34 cellular contexts compared by ENCODE assay signal in genomic region chr13:22253107-22253506, GRCh38.
"Had no signal": no experiment of that assay in that cellular context is flagged by ENCODE, and none has a peak within 500 bp of the region (broad histone marks: within the 10 kb centered on the region; RNA-seq: fewer than 3 reads in every experiment).

No MANE protein-coding gene starts in this region.

- H3K9me3 ChIP-seq: adrenal gland, body of pancreas, breast epithelium had no signal

- H3K4me1 ChIP-seq: adrenal gland, body of pancreas, breast epithelium had no signal

- H3K27ac ChIP-seq: adrenal gland, body of pancreas, brain microvascular endothelial cell, breast epithelium, VCaP had no signal

- ATAC-seq: activated CD8-positive, alpha-beta T cell treated with anti-CD3 and anti-CD28 coated beads for 36 hours; activated naive CD4-positive, alpha-beta T cell treated with anti-CD3 and anti-CD28 coated beads, Interleukin-2, amount 50 U/mL, for 72 hours; activated T-cell treated with anti-CD3 and anti-CD28 coated beads, Interleukin-2, amount 50 U/mL, for 4 hours; activated T-cell treated with anti-CD3 and anti-CD28 coated beads, Interleukin-2, amount 50 U/mL, for 72 hours; activated T-helper 17 cell treated with anti-CD3 and anti-CD28 coated beads, Interleukin-2, amount 50 U/mL, for 72 hours; body of pancreas had no signal

- FAIRE-seq: astrocyte, TTC549 had no signal

- H3K36me3 ChIP-seq: adrenal gland, brain microvascular endothelial cell, breast epithelium had no signal

- DNase-seq: activated B cell treated with CpG ODN at 0.5 μM for 24 hours; activated CD4-positive, alpha-beta memory T cell treated with anti-CD3 and anti-CD28 coated beads for 36 hours; activated CD4-positive, alpha-beta T cell treated with anti-CD3 and anti-CD28 coated beads for 4 hours; activated CD4-positive, alpha-beta T cell treated with anti-CD3 and anti-CD28 coated beads, Interleukin-2, amount 10 ng/mL, durations not matched to agents 24 days and 14 days; activated CD4-positive, alpha-beta T cell treated with anti-CD3 and anti-CD28 coated beads, Interleukin-2, amount 50 U/mL, for 1 hour; activated CD4-positive, alpha-beta T cell treated with anti-CD3 and anti-CD28 coated beads, Interleukin-2, amount 50 U/mL, for 4 hours; activated CD4-positive, CD25-positive, alpha-beta regulatory T cell treated with anti-CD3 and anti-CD28 coated beads, Interleukin-2, amount 50 U/mL, for 72 hours; activated CD8-positive, alpha-beta memory T cell treated with anti-CD3 and anti-CD28 coated beads, Interleukin-2, amount 50 U/mL, for 4 hours; activated CD8-positive, alpha-beta T cell treated with anti-CD3 and anti-CD28 coated beads for 36 hours; activated effector memory CD4-positive, alpha-beta T cell treated with anti-CD3 and anti-CD28 coated beads, Interleukin-2, amount 50 U/mL, for 16 hours; activated gamma-delta T cell treated with Interleukin-2 at 50 U/mL for 16 hours; activated naive CD4-positive, alpha-beta T cell; activated naive CD4-positive, alpha-beta T cell treated with anti-CD3 and anti-CD28 coated beads for 36 hours; activated naive CD4-positive, alpha-beta T cell treated with anti-CD3 and anti-CD28 coated beads, Interleukin-2, amount 50 U/mL, for 16 hours; activated naive CD8-positive, alpha-beta T cell treated with anti-CD3 and anti-CD28 coated beads for 36 hours; activated T-cell treated with anti-CD3 and anti-CD28 coated beads for 4 hours; activated T-cell treated with anti-CD3 and anti-CD28 coated beads, Interleukin-2, amount 50 U/mL, for 1 hour; activated T-cell treated with anti-CD3 and anti-CD28 coated beads, Interleukin-2, amount 50 U/mL, for 4 hours; activated T-cell treated with anti-CD3 and anti-CD28 coated beads, Interleukin-2, amount 50 U/mL, for 72 hours; adrenal gland; amniotic stem cell; aorta; body of pancreas; brain microvascular endothelial cell; caudate nucleus; cerebellar nuclear complex; T-helper 2 cell; T-helper 9 cell had no signal

- H3K27me3 ChIP-seq: adrenal gland, body of pancreas, brain microvascular endothelial cell, breast epithelium had no signal

- H3K4me3 ChIP-seq: adrenal gland, body of pancreas, breast epithelium had no signal
